Comparison of ENCODE assay signal across 15 cellular contexts in the genomic region with DNA sequence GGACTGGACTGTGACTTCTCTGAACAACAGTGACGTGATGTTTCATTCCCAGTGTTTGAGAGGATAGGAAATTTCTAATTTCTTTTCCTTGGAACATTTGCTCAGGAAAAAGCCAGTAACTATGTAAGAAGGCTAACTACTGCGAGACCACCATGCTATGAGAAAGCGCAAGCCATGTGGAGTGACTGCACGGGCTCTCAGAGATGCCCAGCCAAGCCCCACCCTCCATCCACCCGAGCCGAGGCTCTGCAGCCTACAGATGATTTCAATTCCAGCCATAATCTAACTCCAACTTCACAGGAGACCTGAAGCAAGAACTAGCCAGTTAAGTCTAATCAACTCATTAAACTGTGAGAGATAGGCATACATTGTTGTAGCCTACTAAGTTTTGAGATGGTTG.
A peak's percentile ranks its signal among the peaks of the same experiment; 100 is the strongest.
DNase-seq lines count a peak whose midpoint lies in the region; TF ChIP-seq lines count a peak whose summit lies in the region.
"Had no signal": no experiment of that assay in that cellular context is flagged by ENCODE, and none has a peak within 500 bp of the region (broad histone marks: within the 10 kb centered on the region; RNA-seq: fewer than 3 reads in every experiment).

No MANE protein-coding gene starts in this region.

- H4K20me1 ChIP-seq in GM23248 (ENCODE audit: insufficient read depth): no peaks in the 10 kb centered on the region
- H4K20me1 ChIP-seq in fibroblast of lung (ENCODE audit: control insufficient read depth, extremely low read depth, insufficient read depth, low read length): no peaks in the 10 kb centered on the region
- no peaks in the 10 kb centered on the region for H4K20me1 ChIP-seq in osteoblast (ENCODE audit: insufficient read depth, low read length)

- H3K4me1 ChIP-seq in GM23248 (ENCODE audit: insufficient read depth) (peaks cover 66% of the 10 kb centered on the region), fibroblast of lung (ENCODE audit: control insufficient read depth, extremely low read depth, insufficient read depth, low read length) (peaks cover 15% of the 10 kb centered on the region), osteoblast (ENCODE audit: insufficient read depth, low read length) (peaks cover 55% of the 10 kb centered on the region)

- peaks cover 7% of the 10 kb centered on the region for H3K27me3 Mint-ChIP-seq in activated naive CD4-positive, alpha-beta T cell treated with anti-CD3 and anti-CD28 coated beads for 36 hours (ENCODE audit: low read depth)

- CTCF ChIA-PET in activated naive CD4-positive, alpha-beta T cell treated with anti-CD3 and anti-CD28 coated beads for 36 hours (lab: Charles Lee): interaction anchor here (0.6 kb wide), 1 partner anchor 53 kb away, joined by 3 read pairs; no protein-coding TSS in a partner anchor

- H3K27ac Mint-ChIP-seq in activated naive CD4-positive, alpha-beta T cell treated with anti-CD3 and anti-CD28 coated beads for 36 hours: no peak overlapping the region
- H3K27ac Mint-ChIP-seq: B cell; CD8-positive, alpha-beta T cell; GM23338; IgD-negative memory B cell had no signal

- 19 to 24% methylated on average over 6 of the region's 6 CpGs for WGBS in GM23248 (ENCODE audit: low coverage in 1 of 2, low lambda C conversion rate in 2 of 2, missing lambda C conversion rate in 2 of 2), 2 experiments

- peak overlapping the region; percentile 61 for H3K4me2 ChIP-seq in GM23248 (ENCODE audit: unreplicated experiment)
- no peak overlapping the region for H3K4me2 ChIP-seq in fibroblast of lung (ENCODE audit: extremely low read depth, insufficient read depth, low read length)
- no peak overlapping the region for H3K4me2 ChIP-seq in osteoblast (ENCODE audit: insufficient read depth, low read length)
- H3K4me2 ChIP-seq: BLaER1 treated with 17β-estradiol and CSF1 and Interleukin-3, amounts not matched to agents 10 nM and 100 nM; GM23338 had no signal

- H3K79me2 ChIP-seq in GM23248 (ENCODE audit: insufficient read depth) (peaks cover 23% of the 10 kb centered on the region), fibroblast of lung (ENCODE audit: control insufficient read depth, insufficient read depth, low read length) (peaks cover 16% of the 10 kb centered on the region), osteoblast (ENCODE audit: insufficient read depth, low read length) (peaks cover 31% of the 10 kb centered on the region)

- no peaks in the 10 kb centered on the region for H3K4me1 Mint-ChIP-seq in activated naive CD4-positive, alpha-beta T cell treated with anti-CD3 and anti-CD28 coated beads for 36 hours (ENCODE audit: low read depth)

- H3K36me3 Mint-ChIP-seq in activated naive CD4-positive, alpha-beta T cell treated with anti-CD3 and anti-CD28 coated beads for 36 hours (ENCODE audit: low read depth): no peaks in the 10 kb centered on the region
- H3K36me3 Mint-ChIP-seq: CD8-positive, alpha-beta T cell had no signal

- in situ Hi-C loops in GM23248 (cut with MboI): loop anchor here (25.0 kb wide), 1 partner anchor 180 kb away; no protein-coding TSS in a partner anchor

- no peaks in the 10 kb centered on the region for H3K9me3 Mint-ChIP-seq in activated naive CD4-positive, alpha-beta T cell treated with anti-CD3 and anti-CD28 coated beads for 36 hours
- H3K9me3 Mint-ChIP-seq: CD8-positive, alpha-beta T cell; IgD-negative memory B cell had no signal

- no peaks in the 10 kb centered on the region for H3K36me3 ChIP-seq in GM23248 (ENCODE audit: low read depth)
- H3K36me3 ChIP-seq in fibroblast of lung (ENCODE audit: control insufficient read depth, insufficient read depth, low read length): no peaks in the 10 kb centered on the region
- peaks cover 8% of the 10 kb centered on the region for H3K36me3 ChIP-seq in osteoblast (ENCODE audit: insufficient read depth, low read length)

- H3K4me3 Mint-ChIP-seq in activated naive CD4-positive, alpha-beta T cell treated with anti-CD3 and anti-CD28 coated beads for 36 hours: no peak overlapping the region
- H3K4me3 Mint-ChIP-seq: B cell; CD8-positive, alpha-beta T cell; GM23338; IgD-negative memory B cell had no signal

- no peaks in the 10 kb centered on the region for H3K27me3 ChIP-seq in GM23248 (replicated peaks; ENCODE audit: insufficient read depth)
- H3K27me3 ChIP-seq in fibroblast of lung (ENCODE audit: control insufficient read depth, insufficient read depth, low read length): no peaks in the 10 kb centered on the region
- no peaks in the 10 kb centered on the region for H3K27me3 ChIP-seq in osteoblast (ENCODE audit: insufficient read depth, low read length)
- H3K27me3 ChIP-seq: BLaER1 treated with 17β-estradiol and CSF1 and Interleukin-3, amounts not matched to agents 10 nM and 100 nM had no signal

- H2AFZ ChIP-seq in GM23248 (peak overlapping the region; percentile 25), fibroblast of lung (ENCODE audit: low read length) (no peak overlapping the region), osteoblast (ENCODE audit: low read length) (no peak overlapping the region)
- H2AFZ ChIP-seq: GM23338 had no signal

- peak; percentile 54 for DNase-seq in GM23248
- no peak for DNase-seq in fibroblast of lung (ENCODE audit: low read depth in 2 of 2)
- no peak for DNase-seq in osteoblast (ENCODE audit: insufficient read length, low spot score, missing footprints)
- DNase-seq in NCI-H2196 (lab: John Stamatoyannopoulos, UW; ENCODE audit: unreplicated experiment): no peak
- DNase-seq in activated naive CD4-positive, alpha-beta T cell treated with anti-CD3 and anti-CD28 coated beads for 36 hours: no peak
- DNase-seq in activated naive CD4-positive, alpha-beta T cell treated with anti-CD3 and anti-CD28 coated beads, Interleukin-2, amount 50 U/mL, for 16 hours: no peak
- DNase-seq: Calu3; CD8-positive, alpha-beta T cell; DMS79 treated with DMSO at 0.1 percent for 48 hours; GF-D8; KBM-7 had no signal

- H3K9me2 ChIP-seq in GM23248 (ENCODE audit: insufficient read depth): no peaks in the 10 kb centered on the region

- peaks cover 77% of the 10 kb centered on the region for H3F3A ChIP-seq in GM23248 (ENCODE audit: insufficient read depth)

- H3K9ac ChIP-seq in GM23248 (peak overlapping the region; percentile 77), fibroblast of lung (ENCODE audit: insufficient read depth, low read length) (no peak overlapping the region)
- H3K9ac ChIP-seq: BLaER1 treated with 17β-estradiol and CSF1 and Interleukin-3, amounts not matched to agents 10 nM and 100 nM had no signal

- H3K9me3 ChIP-seq in GM23248 (ENCODE audit: low read depth) (no peaks in the 10 kb centered on the region), fibroblast of lung (ENCODE audit: control insufficient read depth, insufficient read depth, low read depth, low read length) (no peaks in the 10 kb centered on the region), osteoblast (ENCODE audit: low read depth, low read length) (no peaks in the 10 kb centered on the region)

- H3K4me3 ChIP-seq in GM23248 (peak overlapping the region; percentile 35; the same call in 1 of the 2 replicates), fibroblast of lung (replicated peaks in 1 of 4; ENCODE audit: control extremely low read depth in 1 of 4, insufficient read depth in 1 of 4, low read depth in 3 of 4, low read length in 4 of 4) (no peak overlapping the region), osteoblast (ENCODE audit: insufficient read depth, low read length) (no peak overlapping the region)
- H3K4me3 ChIP-seq: BLaER1 treated with 17β-estradiol and CSF1 and Interleukin-3, amounts not matched to agents 10 nM and 100 nM; GM23338 had no signal

- TF ChIP-seq CTCF in fibroblast of lung (conservative IDR thresholded peaks at IDR 0.05 in 1 of 2, IDR thresholded peaks at IDR 0.05 in 1 of 2; ENCODE audit: low read depth in 1 of 2, low read length in 2 of 2) (no peak), osteoblast (IDR thresholded peaks at IDR 0.05; ENCODE audit: extremely low read depth, low read depth, low read length) (no peak)

- intact Hi-C loops in activated naive CD4-positive, alpha-beta T cell treated with anti-CD3 and anti-CD28 coated beads for 36 hours (cut with micrococcal nuclease): no loop called here

- H3K27ac ChIP-seq in GM23248 (peak overlapping the region; percentile 97), fibroblast of lung (ENCODE audit: insufficient read depth, low read length) (peak overlapping the region; percentile 79), osteoblast (ENCODE audit: low read depth, low read length) (peak overlapping the region; percentile 93)
- H3K27ac ChIP-seq: BLaER1 treated with 17β-estradiol and CSF1 and Interleukin-3, amounts not matched to agents 10 nM and 100 nM had no signal
